8 cellular contexts compared by ENCODE assay signal in genomic region chr13:40445557-40445990, GRCh38.
DNase-seq lines count a peak whose midpoint lies in the region; ATAC-seq and TF ChIP-seq lines count a peak whose summit lies in the region.

No MANE protein-coding gene starts in this region.

- H3K27me3 ChIP-seq in RWPE2 (ENCODE audit: insufficient read depth, poor library complexity, severe bottlenecking) (no peaks in the 10 kb centered on the region), upper lobe of right lung (no peaks in the 10 kb centered on the region)

- DNase-seq in Daoy (ENCODE audit: low read depth) (peak; percentile 93), RWPE2 (ENCODE audit: low spot score) (peak; percentile 76), left cardiac atrium (peak; percentile 55), upper lobe of right lung (peak; percentile 66), posterior vena cava (ENCODE audit: low spot score) (no peak), DMS114 treated with DMSO at 0.1 percent for 48 hours (lab: John Stamatoyannopoulos, UW; ENCODE audit: unreplicated experiment) (no peak)

- peaks cover 25% of the 10 kb centered on the region for H3K4me1 ChIP-seq in RWPE2 (ENCODE audit: insufficient read depth, poor library complexity, severe bottlenecking)
- H3K4me1 ChIP-seq in upper lobe of right lung: peaks cover 13% of the 10 kb centered on the region

- no peaks in the 10 kb centered on the region for H3K9me3 ChIP-seq in RWPE2 (ENCODE audit: severe bottlenecking)
- H3K9me3 ChIP-seq in upper lobe of right lung: no peaks in the 10 kb centered on the region

- H3K27ac ChIP-seq in RWPE2 (ENCODE audit: poor library complexity, severe bottlenecking) (peak overlapping the region; percentile 67), upper lobe of right lung (no peak overlapping the region)

- intact Hi-C loops in left cardiac atrium (cut with DNase I) (no loop called here), upper lobe of right lung (cut with DNase I) (no loop called here), posterior vena cava (cut with DNase I) (no loop called here)

- H3K4me3 ChIP-seq in RWPE2 (ENCODE audit: severe bottlenecking): no peak overlapping the region
- no peak overlapping the region for H3K4me3 ChIP-seq in upper lobe of right lung

- peak; percentile 97 for ATAC-seq in GM19324 (IDR thresholded peaks at IDR 0.05; ENCODE audit: low FRiP score, unreplicated experiment)
- ATAC-seq in HG03159 (IDR thresholded peaks at IDR 0.05; ENCODE audit: unreplicated experiment): peak; percentile 96
- peak; percentile 98 for ATAC-seq in RWPE2 (ENCODE audit: low read depth)
- peak; percentile 46 to 65 for ATAC-seq in left cardiac atrium
- peak; percentile 87 for ATAC-seq in upper lobe of right lung

- no peak for TF ChIP-seq CTCF in RWPE2 (IDR thresholded peaks at IDR 0.05; ENCODE audit: poor library complexity, severe bottlenecking)
- TF ChIP-seq CTCF in upper lobe of right lung (IDR thresholded peaks at IDR 0.05): no peak

- no peaks in the 10 kb centered on the region for H3K36me3 ChIP-seq in RWPE2 (ENCODE audit: low read depth)
- H3K36me3 ChIP-seq in upper lobe of right lung: no peaks in the 10 kb centered on the region

Comparison
In these comparisons a context has a peak if more than half of its experiments do, and no peak if none do; other contexts are left out.
1. DNase-seq: peak in Daoy (single experiment), RWPE2 (single experiment), left cardiac atrium (single experiment) and upper lobe of right lung (single experiment); none in posterior vena cava (single experiment) and DMS114 treated with DMSO at 0.1 percent for 48 hours (single experiment).
2. Peak in every context shown above with its lines, with median percentiles within 50 percentile points of each other: ATAC-seq.